Comparison of ENCODE assay signal across 36 cellular contexts in the genomic region with DNA sequence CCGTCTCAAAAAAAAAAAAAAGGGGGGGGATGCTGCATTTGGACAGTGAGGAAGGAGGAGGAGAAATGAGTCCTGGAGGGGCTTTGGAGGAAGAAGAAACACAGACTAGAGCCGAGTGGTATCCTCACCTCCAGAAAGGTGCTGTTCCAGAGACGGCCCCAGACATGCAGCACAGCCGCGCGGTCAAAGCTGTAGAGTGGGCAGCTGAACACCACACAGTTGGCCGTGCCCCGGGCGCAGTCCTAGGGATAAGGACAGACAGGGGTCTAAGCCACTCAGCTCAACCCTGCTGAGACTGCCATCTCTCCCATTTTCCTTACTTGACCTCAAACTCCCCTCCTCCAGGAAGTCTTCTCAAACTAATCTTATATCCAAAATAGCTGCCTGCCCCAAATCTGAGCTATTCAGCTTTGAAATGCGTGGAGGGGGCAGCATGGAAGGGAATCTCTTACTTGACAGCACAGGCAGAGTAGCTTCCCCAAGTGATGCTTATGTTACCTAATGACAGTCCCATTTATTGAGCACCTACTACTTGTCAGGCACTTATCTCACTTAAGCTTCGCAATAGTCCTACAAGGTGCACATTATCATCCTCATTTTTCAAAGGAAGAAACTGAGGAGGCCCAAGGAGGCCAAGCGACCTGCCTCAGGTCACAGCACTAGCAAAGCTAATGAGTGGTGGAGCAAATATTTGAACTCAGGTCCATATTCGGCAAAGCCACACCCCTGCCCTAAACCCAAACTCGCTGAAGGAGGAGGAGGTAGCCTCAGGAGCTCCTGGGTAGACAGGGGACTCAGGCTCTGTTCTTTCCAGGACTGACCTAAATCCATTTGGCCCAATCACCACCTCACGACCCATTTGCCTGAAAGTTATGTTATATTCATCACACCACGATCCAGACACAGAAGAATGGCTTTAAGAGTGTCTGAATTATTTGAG. TPM values are rescaled to one million over a fixed set of nuclear protein-coding genes. Genes with fewer than 3 reads are reported as not detected.
"Had no signal": no experiment of that assay in that cellular context is flagged by ENCODE, and none has a peak within 500 bp of the region (broad histone marks: within the 10 kb centered on the region; RNA-seq: fewer than 3 reads in every experiment).

No MANE protein-coding gene starts in this region.

- ATAC-seq: activated naive CD8-positive, alpha-beta T cell treated with anti-CD3 and anti-CD28 coated beads, Interleukin-2, amount 50 U/mL, for 24 hours; heart right ventricle; left colon; natural killer cell; stimulated activated naive B cell treated with anti-CD40 and anti-IgM and Interleukin-4, amounts not matched to agents 10 μg/mL and 1 μg/mL and 100 μg/mL, for 72 hours; WTC11 had no signal

- H3K4me1 Mint-ChIP-seq: activated CD4-positive, alpha-beta memory T cell treated with anti-CD3 and anti-CD28 coated beads, Interleukin-2, amount 10 ng/mL, durations not matched to agents 7 days and 5 days; activated CD4-positive, alpha-beta T cell treated with anti-CD3 and anti-CD28 coated beads, Interleukin-2, amount 10 ng/mL, durations not matched to agents 7 days and 5 days; WTC11 had no signal

- H3K4me1 ChIP-seq: esophagus squamous epithelium, heart right ventricle, stomach, thyroid gland, upper lobe of left lung had no signal

- H3K27ac Mint-ChIP-seq: activated CD4-positive, alpha-beta memory T cell treated with anti-CD3 and anti-CD28 coated beads, Interleukin-2, amount 10 ng/mL, durations not matched to agents 7 days and 5 days; activated CD4-positive, alpha-beta T cell treated with anti-CD3 and anti-CD28 coated beads, Interleukin-2, amount 10 ng/mL, durations not matched to agents 7 days and 5 days; activated naive CD4-positive, alpha-beta T cell treated with anti-CD3 and anti-CD28 coated beads, Interleukin-2, amount 50 U/mL, for 24 hours; activated naive CD8-positive, alpha-beta T cell treated with anti-CD3 and anti-CD28 coated beads, Interleukin-2, amount 50 U/mL, for 24 hours; activated T-helper 2 cell treated with anti-CD3 and anti-CD28 coated beads, Interferon-gamma antibody, Interleukin-2, Interleukin-4, amounts not matched to agents 10 μg/mL and 5 μg/mL and 100 μg/mL, durations not matched to agents 14 hours and 24 hours and 36 hours; memory B cell; natural killer cell; stimulated activated naive B cell treated with anti-CD40 and anti-IgM and Interleukin-4, amounts not matched to agents 10 μg/mL and 1 μg/mL and 100 μg/mL, for 72 hours; WTC11 had no signal

- H3K9me3 Mint-ChIP-seq: activated CD4-positive, alpha-beta memory T cell treated with anti-CD3 and anti-CD28 coated beads, Interleukin-2, amount 10 ng/mL, durations not matched to agents 7 days and 5 days; activated CD4-positive, alpha-beta T cell treated with anti-CD3 and anti-CD28 coated beads, Interleukin-2, amount 10 ng/mL, durations not matched to agents 7 days and 5 days; activated naive CD4-positive, alpha-beta T cell treated with anti-CD3 and anti-CD28 coated beads, Interleukin-2, amount 50 U/mL, for 24 hours; activated naive CD8-positive, alpha-beta T cell treated with anti-CD3 and anti-CD28 coated beads, Interleukin-2, amount 50 U/mL, for 24 hours; activated T-helper 2 cell treated with anti-CD3 and anti-CD28 coated beads, Interferon-gamma antibody, Interleukin-2, Interleukin-4, amounts not matched to agents 10 μg/mL and 5 μg/mL and 100 μg/mL, durations not matched to agents 14 hours and 24 hours and 36 hours; memory B cell; natural killer cell; stimulated activated naive B cell treated with anti-CD40 and anti-IgM and Interleukin-4, amounts not matched to agents 10 μg/mL and 1 μg/mL and 100 μg/mL, for 72 hours; WTC11 had no signal

- H3K36me3 ChIP-seq: thyroid gland, upper lobe of left lung had no signal

- DNase-seq: activated CD4-positive, alpha-beta memory T cell treated with anti-CD3 and anti-CD28 coated beads, Interleukin-2, amount 10 ng/mL, durations not matched to agents 7 days and 5 days; activated CD4-positive, alpha-beta T cell treated with anti-CD3 and anti-CD28 coated beads for 1 hour; activated CD4-positive, alpha-beta T cell treated with anti-CD3 and anti-CD28 coated beads, Interleukin-2, amount 10 ng/mL, durations not matched to agents 7 days and 5 days; activated CD8-positive, alpha-beta memory T cell treated with anti-CD3 and anti-CD28 coated beads, Interleukin-2, amount 50 U/mL, for 48 hours; activated naive CD8-positive, alpha-beta T cell treated with anti-CD3 and anti-CD28 coated beads, Interleukin-2, amount 50 U/mL, for 24 hours; activated T-cell treated with anti-CD3 and anti-CD28 coated beads, Interleukin-2, amount 50 U/mL, for 48 hours; amygdala; central memory CD4-positive, alpha-beta T cell; effector CD8-positive, alpha-beta T cell; esophagus squamous epithelium; foreskin melanocyte; heart right ventricle; natural killer cell; small intestine; stimulated activated CD4-positive, alpha-beta T cell treated with anti-CD3 and anti-CD28 coated beads, Interleukin-1b, Interleukin-23, amount 100 ng/mL, for 48 hours; stimulated activated CD4-positive, alpha-beta T cell treated with anti-CD3 and anti-CD28 coated beads, Interleukin-4, amount 100 ng/mL, for 4 hours; stimulated activated naive B cell treated with anti-CD40 and anti-IgM and Interleukin-4, amounts not matched to agents 10 μg/mL and 1 μg/mL and 100 μg/mL, for 72 hours; stomach; T-helper 2 cell; thyroid gland; upper lobe of left lung had no signal

- H3K4me3 Mint-ChIP-seq: activated CD4-positive, alpha-beta memory T cell treated with anti-CD3 and anti-CD28 coated beads, Interleukin-2, amount 10 ng/mL, durations not matched to agents 7 days and 5 days; activated CD4-positive, alpha-beta T cell treated with anti-CD3 and anti-CD28 coated beads, Interleukin-2, amount 10 ng/mL, durations not matched to agents 7 days and 5 days; activated naive CD4-positive, alpha-beta T cell treated with anti-CD3 and anti-CD28 coated beads, Interleukin-2, amount 50 U/mL, for 24 hours; activated naive CD8-positive, alpha-beta T cell treated with anti-CD3 and anti-CD28 coated beads, Interleukin-2, amount 50 U/mL, for 24 hours; memory B cell; natural killer cell; stimulated activated naive B cell treated with anti-CD40 and anti-IgM and Interleukin-4, amounts not matched to agents 10 μg/mL and 1 μg/mL and 100 μg/mL, for 72 hours; WTC11 had no signal

- FAIRE-seq: colon, endometrium, islet of Langerhans, small intestine had no signal

- H3K4me3 ChIP-seq: esophagus squamous epithelium, heart right ventricle, right lobe of liver, stomach, thyroid gland, upper lobe of left lung had no signal

- H3K27me3 Mint-ChIP-seq: activated CD4-positive, alpha-beta T cell treated with anti-CD3 and anti-CD28 coated beads, Interleukin-2, amount 10 ng/mL, durations not matched to agents 7 days and 5 days; activated naive CD4-positive, alpha-beta T cell treated with anti-CD3 and anti-CD28 coated beads, Interleukin-2, amount 50 U/mL, for 24 hours; activated naive CD8-positive, alpha-beta T cell treated with anti-CD3 and anti-CD28 coated beads, Interleukin-2, amount 50 U/mL, for 24 hours; stimulated activated naive B cell treated with anti-CD40 and anti-IgM and Interleukin-4, amounts not matched to agents 10 μg/mL and 1 μg/mL and 100 μg/mL, for 72 hours had no signal

- H3K9me3 ChIP-seq: esophagus squamous epithelium, heart right ventricle, right lobe of liver, stomach, thyroid gland, upper lobe of left lung had no signal

- H3K27me3 ChIP-seq: esophagus squamous epithelium, heart right ventricle, right lobe of liver, stomach, thyroid gland, upper lobe of left lung had no signal

- H3K27ac ChIP-seq: epithelial cell of prostate, esophagus squamous epithelium, heart right ventricle, right lobe of liver, stomach, thyroid gland, upper lobe of left lung had no signal

- H3K36me3 Mint-ChIP-seq: activated naive CD4-positive, alpha-beta T cell treated with anti-CD3 and anti-CD28 coated beads, Interleukin-2, amount 50 U/mL, for 24 hours; memory B cell; natural killer cell; stimulated activated naive B cell treated with anti-CD40 and anti-IgM and Interleukin-4, amounts not matched to agents 10 μg/mL and 1 μg/mL and 100 μg/mL, for 72 hours had no signal

RNA-seq across cellular contexts. Expression of a gene that starts 52.3 kb away (rescaled TPM):
- total RNA-seq: activated CD4-positive, alpha-beta memory T cell treated with anti-CD3 and anti-CD28 coated beads, Interleukin-2, amount 10 ng/mL, durations not matched to agents 7 days and 5 days; activated CD4-positive, alpha-beta T cell treated with anti-CD3 and anti-CD28 coated beads, Interleukin-2, amount 10 ng/mL, durations not matched to agents 7 days and 5 days; activated T-helper 2 cell treated with anti-CD3 and anti-CD28 coated beads, Interferon-gamma antibody, Interleukin-2, Interleukin-4, amounts not matched to agents 10 μg/mL and 5 μg/mL and 100 μg/mL, durations not matched to agents 14 hours and 24 hours and 36 hours; dermis microvascular lymphatic vessel endothelial cell; esophagus squamous epithelium; glomerular endothelial cell; heart right ventricle; left colon; lower leg skin; mononuclear cell; natural killer cell; omental fat pad; right lobe of liver; stomach; thyroid gland; upper lobe of left lung; WTC11 had no signal
- polyA plus RNA-seq: heart right ventricle, small intestine, stomach had no signal
